8 cellular contexts compared by ENCODE assay signal in genomic region chr14:24080888-24081738, GRCh38. TPM values are rescaled to one million over a fixed set of nuclear protein-coding genes. Genes with fewer than 3 reads are reported as not detected.
DNase-seq lines count a peak whose midpoint lies in the region; ATAC-seq, FAIRE-seq and TF ChIP-seq lines count a peak whose summit lies in the region.

No MANE protein-coding gene starts in this region.

- peak overlapping the region; percentile 74 to 77 for H3K9ac ChIP-seq in duodenal mucosa (ENCODE audit: low read depth in 1 of 2, low read length in 2 of 2)
- H3K9ac ChIP-seq in mesenchymal stem cell (ENCODE audit: low read length): peak overlapping the region; percentile 57

- no peak overlapping the region for H2BK120ac ChIP-seq in mesenchymal stem cell (ENCODE audit: low read depth, low read length)

- peaks cover 2% of the 10 kb centered on the region for H3K79me1 ChIP-seq in mesenchymal stem cell (replicated peaks; ENCODE audit: low read length, poor library complexity, severe bottlenecking)

- no peak overlapping the region for H3K4ac ChIP-seq in mesenchymal stem cell (ENCODE audit: low read depth in 1 of 2, low read length in 2 of 2)

- no peak overlapping the region for H4K91ac ChIP-seq in mesenchymal stem cell (ENCODE audit: low read length)

- peak; percentile 88 to 90 for ATAC-seq in A549
- peak; percentile 94 for ATAC-seq in GM18511 (IDR thresholded peaks at IDR 0.05; ENCODE audit: unreplicated experiment)
- peak; percentile 62 for ATAC-seq in HG02970 (IDR thresholded peaks at IDR 0.05; ENCODE audit: low FRiP score, unreplicated experiment)

- H3K9me3 ChIP-seq in A549 (no peaks in the 10 kb centered on the region), duodenal mucosa (ENCODE audit: control insufficient read depth in 1 of 2, low read length in 2 of 2) (no peaks in the 10 kb centered on the region), mesenchymal stem cell (ENCODE audit: control insufficient read depth, low read length) (no peaks in the 10 kb centered on the region)

- peak overlapping the region; percentile 15 for H2BK15ac ChIP-seq in mesenchymal stem cell (ENCODE audit: low read depth, poor library complexity, severe bottlenecking)

- H3K27ac ChIP-seq in A549 (peak overlapping the region; percentile 92 to 93), duodenal mucosa (ENCODE audit: low read depth, low read length) (peak overlapping the region; percentile 69), mesenchymal stem cell (ENCODE audit: low read length, poor library complexity, severe bottlenecking) (no peak overlapping the region)

- FAIRE-seq in A549 (lab: Jason Lieb, UNC): no peak

- WGBS in A549 (ENCODE audit: missing lambda C conversion rate): 3% methylated on average over 14 of the region's 74 CpGs
- under 1% methylated on average over 53 of the region's 74 CpGs for WGBS in mesenchymal stem cell

- H3K36me3 ChIP-seq in duodenal mucosa (ENCODE audit: control insufficient read depth in 1 of 2, insufficient read depth in 2 of 2, low read length in 2 of 2) (no peaks in the 10 kb centered on the region), mesenchymal stem cell (ENCODE audit: control insufficient read depth in 1 of 2, insufficient read depth in 2 of 2, low read depth in 1 of 2, low read length in 2 of 2) (no peaks in the 10 kb centered on the region)

- no peak overlapping the region for H4K8ac ChIP-seq in mesenchymal stem cell (ENCODE audit: low read length)

- H2BK5ac ChIP-seq in mesenchymal stem cell (ENCODE audit: low read depth, low read length, poor library complexity, severe bottlenecking): no peak overlapping the region

- H3K23ac ChIP-seq in mesenchymal stem cell (ENCODE audit: low read length in 2 of 2): peak overlapping the region in 1 of 2 experiments; percentile 14

- H2AK5ac ChIP-seq in mesenchymal stem cell (ENCODE audit: low read length, severe bottlenecking): no peak overlapping the region

- POLR2A ChIA-PET in A549 (lab: Yijun Ruan, JAX): interaction anchor here (0.8 to 2.7 kb wide), 8 partner anchors 9 to 60 kb away, joined by 3 to 16 read pairs (median 6); partner anchors contain the start of genes CPNE6, DCAF11, EMC9 and NRL

- peaks cover 0 to 3% of the 10 kb centered on the region in 2 donors for H3K27me3 ChIP-seq in duodenal mucosa (ENCODE audit: control insufficient read depth in 1 of 2, insufficient read depth in 2 of 2, low read length in 2 of 2)
- H3K27me3 ChIP-seq in mesenchymal stem cell (ENCODE audit: control insufficient read depth in 1 of 2, insufficient read depth in 1 of 2, low read length in 2 of 2): peaks cover 78 to 79% of the 10 kb centered on the region in 2 experiments

- peak; percentile 46 for TF ChIP-seq POLR2A in A549 (IDR thresholded peaks at IDR 0.05; ENCODE audit: low read length)

- no peak for TF ChIP-seq EP300 in A549 (IDR thresholded peaks at IDR 0.05)

- no peak for TF ChIP-seq CTCF in A549 (IDR thresholded peaks at IDR 0.05)

- peak overlapping the region in 1 of 2 experiments; percentile 45 for H3K14ac ChIP-seq in mesenchymal stem cell (ENCODE audit: low read length in 2 of 2)

- peaks cover 15% of the 10 kb centered on the region for H3K4me1 ChIP-seq in A549
- peaks cover 18 to 22% of the 10 kb centered on the region in 2 donors for H3K4me1 ChIP-seq in duodenal mucosa (ENCODE audit: control insufficient read depth in 1 of 2, insufficient read depth in 2 of 2, low read length in 2 of 2)
- H3K4me1 ChIP-seq in mesenchymal stem cell (ENCODE audit: control insufficient read depth, insufficient read depth, low read depth, low read length): peaks cover 10% of the 10 kb centered on the region

- CTCF ChIA-PET in A549 (lab: Yijun Ruan, JAX): interaction anchor here (0.7 to 8.4 kb wide), 14 partner anchors 11 to 216 kb away, joined by 3 to 106 read pairs (median 6); partner anchors contain the start of genes CARMIL3, DCAF11, IRF9 and NRL

- DNase-seq in A549 (ENCODE audit: low read depth in 1 of 2, low spot score in 1 of 2) (peak; percentile 28 to 67), NCI-H2196 treated with DMSO at 0.1 percent for 48 hours (lab: John Stamatoyannopoulos, UW; ENCODE audit: unreplicated experiment) (peak; percentile 66), mesenchymal stem cell (peak; percentile 29)
- DNase-seq in activated CD4-positive, alpha-beta T cell treated with anti-CD3 and anti-CD28 coated beads, Interleukin-2, amount 50 U/mL, for 4 hours: peak; percentile 48
- DNase-seq in stimulated activated CD8-positive, alpha-beta memory T cell treated with anti-CD3 and anti-CD28 coated beads, Interleukin-12 subunit alpha, Interleukin-12 subunit beta, amount 100 ng/mL, for 4 hours (ENCODE audit: low read depth): peak; percentile 49

- H2BK12ac ChIP-seq in mesenchymal stem cell (ENCODE audit: low read length in 2 of 2): no peak overlapping the region

- H3K4me2 ChIP-seq in A549 (peak overlapping the region; percentile 82), mesenchymal stem cell (ENCODE audit: low read length, poor library complexity, severe bottlenecking) (peak overlapping the region; percentile 99)

- H2AFZ ChIP-seq in mesenchymal stem cell (ENCODE audit: low read depth, low read length): peak overlapping the region; percentile 80

- H3K18ac ChIP-seq in mesenchymal stem cell (ENCODE audit: low read depth in 1 of 2, low read length in 2 of 2): peak overlapping the region in 1 of 2 experiments; percentile 48

- no peak for TF ChIP-seq RAD21 in A549 (conservative IDR thresholded peaks at IDR 0.05 in 1 of 2, IDR thresholded peaks at IDR 0.05 in 1 of 2)

- H3K4me3 ChIP-seq in A549 (peak overlapping the region; percentile 79), duodenal mucosa (ENCODE audit: low read depth in 1 of 2, low read length in 2 of 2) (peak overlapping the region; percentile 72 to 73), mesenchymal stem cell (ENCODE audit: insufficient read depth in 1 of 2, low read depth in 1 of 2, low read length in 2 of 2) (peak overlapping the region; percentile 62 to 77)

TF ChIP-seq in A549, 52 proteins besides CTCF, POLR2A, EP300 and RAD21 (continues in another document):
- TF ChIP-seq ZC3H11A (IDR thresholded peaks at IDR 0.05) (no peak), JUN (IDR thresholded peaks at IDR 0.05) (peak; percentile 57 to 65; a peak in 1 of 5 replicates), ELK1 (IDR thresholded peaks at IDR 0.05; ENCODE audit: low read depth, low read length) (no peak), E2F6 (IDR thresholded peaks at IDR 0.05; ENCODE audit: borderline replicate concordance, low read depth) (peak; percentile 41; the same call in 1 of the 2 replicates)

RNA-seq across cellular contexts. Expression of gene CPNE6, which starts 9.8 kb away (rescaled TPM):
- polyA plus RNA-seq in A549 (2011; rRNA removed) (not detected in 2 replicates), A549 (2017; fragmentation: RNase III; extraction: RNeasy Plus Mini Kit Qiagen cat#74134 plus additional on column Dnase treatment) (not detected in 3 replicates)
- polyA plus RNA-seq in A549 (2012; cell fraction: cytosol; rRNA removed): 0.01 TPM in 1 of 2 replicates, not detected in the other
- 0.04 TPM in 1 of 2 replicates, not detected in the other for polyA plus RNA-seq in A549 (2012; cell fraction: nucleus; rRNA removed)
- not detected in 2 replicates for polyA minus RNA-seq in A549 (2011; rRNA and poly(A)+ RNA removed)
- not detected for polyA plus RNA-seq in mesenchymal stem cell (2013, experiment 1 of 2)
- polyA plus RNA-seq in mesenchymal stem cell (2013, experiment 2 of 2): not detected

RNA-seq across cellular contexts. Expression of gene PCK2, which starts 13.0 kb away (rescaled TPM):
- polyA plus RNA-seq in A549 (2011; rRNA removed) (52.1 and 60.2 TPM in 2 replicates), A549 (2017; fragmentation: RNase III; extraction: RNeasy Plus Mini Kit Qiagen cat#74134 plus additional on column Dnase treatment) (16.9 to 20.7 TPM (median 18.8 TPM) in 3 replicates)
- 35.2 and 38.7 TPM in 2 replicates for polyA plus RNA-seq in A549 (2012; cell fraction: cytosol; rRNA removed)
- polyA plus RNA-seq in A549 (2012; cell fraction: nucleus; rRNA removed): 67.7 and 94.9 TPM in 2 replicates
- polyA minus RNA-seq in A549 (2011; rRNA and poly(A)+ RNA removed): 93.2 and 112 TPM in 2 replicates
- polyA plus RNA-seq in mesenchymal stem cell (2013, experiment 1 of 2): 37.0 TPM
- polyA plus RNA-seq in mesenchymal stem cell (2013, experiment 2 of 2): 35.2 TPM

RNA-seq across cellular contexts. Expression of gene CARMIL3, which starts 29.3 kb away (rescaled TPM):
- polyA plus RNA-seq in A549 (2011; rRNA removed): 0.45 and 0.79 TPM in 2 replicates
- polyA plus RNA-seq in A549 (2012; cell fraction: cytosol; rRNA removed): 0.62 and 0.79 TPM in 2 replicates
- 3.9 and 5.3 TPM in 2 replicates for polyA plus RNA-seq in A549 (2012; cell fraction: nucleus; rRNA removed)
- 0.60 to 0.98 TPM (median 0.94 TPM) in 3 replicates for polyA plus RNA-seq in A549 (2017; fragmentation: RNase III; extraction: RNeasy Plus Mini Kit Qiagen cat#74134 plus additional on column Dnase treatment)
- 0.74 and 0.83 TPM in 2 replicates for polyA minus RNA-seq in A549 (2011; rRNA and poly(A)+ RNA removed)
- polyA plus RNA-seq in mesenchymal stem cell (2013, experiment 1 of 2): 0.04 TPM
- polyA plus RNA-seq in mesenchymal stem cell (2013, experiment 2 of 2): 0.01 TPM

RNA-seq across cellular contexts. Expression of gene DCAF11, which starts 33.5 kb away (rescaled TPM):
- polyA plus RNA-seq in A549 (2011; rRNA removed) (27.9 and 30.2 TPM in 2 replicates), A549 (2017; fragmentation: RNase III; extraction: RNeasy Plus Mini Kit Qiagen cat#74134 plus additional on column Dnase treatment) (22.2 to 31.4 TPM (median 30.7 TPM) in 3 replicates)
- 19.8 and 23.0 TPM in 2 replicates for polyA plus RNA-seq in A549 (2012; cell fraction: cytosol; rRNA removed)
- polyA plus RNA-seq in A549 (2012; cell fraction: nucleus; rRNA removed): 25.8 and 32.7 TPM in 2 replicates
- polyA minus RNA-seq in A549 (2011; rRNA and poly(A)+ RNA removed): 41.2 and 48.4 TPM in 2 replicates
- 18.1 TPM for polyA plus RNA-seq in mesenchymal stem cell (2013, experiment 1 of 2)
- polyA plus RNA-seq in mesenchymal stem cell (2013, experiment 2 of 2): 18.7 TPM

RNA-seq across cellular contexts. Expression of gene NRL, which starts 33.6 kb away (rescaled TPM):
- polyA plus RNA-seq in A549 (2011; rRNA removed) (0.86 and 0.97 TPM in 2 replicates), A549 (2017; fragmentation: RNase III; extraction: RNeasy Plus Mini Kit Qiagen cat#74134 plus additional on column Dnase treatment) (0.84 to 0.93 TPM (median 0.88 TPM) in 3 replicates)
- 0.66 and 1.6 TPM in 2 replicates for polyA plus RNA-seq in A549 (2012; cell fraction: cytosol; rRNA removed)
- 0.71 and 1.3 TPM in 2 replicates for polyA plus RNA-seq in A549 (2012; cell fraction: nucleus; rRNA removed)
- polyA minus RNA-seq in A549 (2011; rRNA and poly(A)+ RNA removed): 0.95 and 1.1 TPM in 2 replicates
- 0.76 TPM for polyA plus RNA-seq in mesenchymal stem cell (2013, experiment 1 of 2)
- 0.63 TPM for polyA plus RNA-seq in mesenchymal stem cell (2013, experiment 2 of 2)
